Comparison of ENCODE assay signal across 11 cellular contexts in the genomic region with DNA sequence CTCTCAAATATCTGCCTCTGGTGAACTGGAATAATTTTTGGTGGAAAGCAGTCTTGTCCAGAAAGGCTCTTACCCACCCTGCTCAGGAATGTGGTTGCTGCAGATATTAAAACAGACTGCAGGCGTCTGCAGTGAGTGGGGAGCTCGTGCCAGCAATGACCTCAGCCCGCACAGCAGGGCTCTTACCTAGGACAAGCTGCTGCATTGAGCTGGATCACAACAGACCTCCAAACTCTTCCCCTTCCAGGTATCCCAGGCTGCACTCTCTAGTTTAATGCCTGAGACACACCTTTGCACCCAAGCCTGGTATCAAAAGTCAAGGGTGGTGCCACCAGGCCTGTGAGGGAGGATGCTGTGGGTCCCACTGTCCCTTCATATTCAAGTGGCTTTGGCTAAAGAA.
DNase-seq lines count a peak whose midpoint lies in the region; ATAC-seq, FAIRE-seq and TF ChIP-seq lines count a peak whose summit lies in the region.
"Had no signal": no experiment of that assay in that cellular context is flagged by ENCODE, and none has a peak within 500 bp of the region (broad histone marks: within the 10 kb centered on the region; RNA-seq: fewer than 3 reads in every experiment).

No MANE protein-coding gene starts in this region.

- H3K27me3 ChIP-seq in HepG2 (ENCODE audit: control insufficient read depth in 1 of 2, insufficient read depth in 2 of 2, low read length in 2 of 2): no peaks in the 10 kb centered on the region
- no peaks in the 10 kb centered on the region for H3K27me3 ChIP-seq in aorta (ENCODE audit: control insufficient read depth in 1 of 2, insufficient read depth in 2 of 2, low read length in 1 of 2)

- H3K79me2 ChIP-seq in HepG2 (ENCODE audit: insufficient read depth, low read length): no peaks in the 10 kb centered on the region

- H3K27ac Mint-ChIP-seq in natural killer cell treated with Interleukin-12 subunit alpha and Interleukin-12 subunit beta and Interleukin-15 and Interleukin-18, amount 100 ng/mL, for 72 hours: no peak overlapping the region
- H3K27ac Mint-ChIP-seq in natural killer cell: no peak overlapping the region
- H3K27ac Mint-ChIP-seq: activated T-cell treated with anti-CD3 and anti-CD28 coated beads, Interleukin-2, amount 50 U/mL, for 72 hours had no signal

- H3K4me1 Mint-ChIP-seq in natural killer cell treated with Interleukin-12 subunit alpha and Interleukin-12 subunit beta and Interleukin-15 and Interleukin-18, amount 100 ng/mL, for 72 hours (ENCODE audit: low read depth in 2 of 2): no peaks in the 10 kb centered on the region
- no peaks in the 10 kb centered on the region for H3K4me1 Mint-ChIP-seq in natural killer cell

- H3K9ac ChIP-seq in HepG2 (ENCODE audit: insufficient read depth, low read depth, low read length): no peak overlapping the region

- no peak overlapping the region for H2AFZ ChIP-seq in HepG2 (ENCODE audit: low read length)

- CTCF ChIA-PET in HepG2 (lab: Yijun Ruan, JAX; ENCODE audit: low intra/inter-chr PET ratio, low total read pairs): no interaction called here

- POLR2A ChIA-PET in HepG2 (lab: Yijun Ruan, JAX): interaction anchor here (0.8 to 2.4 kb wide), 4 partner anchors 15 to 34 kb away, joined by 3 to 10 read pairs (median 6); no protein-coding TSS in a partner anchor

- no peak overlapping the region for H3K4me2 ChIP-seq in HepG2 (ENCODE audit: low read depth, low read length)

- no peak overlapping the region for H3K4me3 ChIP-seq in HepG2 (replicated peaks in 1 of 3; ENCODE audit: insufficient read depth in 1 of 3, low read depth in 2 of 3, low read length in 3 of 3)
- H3K4me3 ChIP-seq in aorta (ENCODE audit: low read length in 2 of 2): no peak overlapping the region
- H3K4me3 ChIP-seq: GM12878 had no signal

- no peaks in the 10 kb centered on the region for H3K9me3 Mint-ChIP-seq in natural killer cell treated with Interleukin-12 subunit alpha and Interleukin-12 subunit beta and Interleukin-15 and Interleukin-18, amount 100 ng/mL, for 72 hours
- no peaks in the 10 kb centered on the region for H3K9me3 Mint-ChIP-seq in natural killer cell
- H3K9me3 Mint-ChIP-seq: activated T-cell treated with anti-CD3 and anti-CD28 coated beads, Interleukin-2, amount 50 U/mL, for 72 hours had no signal

- no peak overlapping the region for H3K4me3 Mint-ChIP-seq in natural killer cell treated with Interleukin-12 subunit alpha and Interleukin-12 subunit beta and Interleukin-15 and Interleukin-18, amount 100 ng/mL, for 72 hours
- no peak overlapping the region for H3K4me3 Mint-ChIP-seq in natural killer cell
- H3K4me3 Mint-ChIP-seq: activated T-cell treated with anti-CD3 and anti-CD28 coated beads, Interleukin-2, amount 50 U/mL, for 72 hours had no signal

- in situ Hi-C loops in T47D (cut with HindIII; ENCODE audit: low pct_unique_long_range_greater_than_20kb, low sequenced_read_pairs) (no loop called here), HepG2 (cut with HindIII; ENCODE audit: extremely low pct_ligation_motif_present, low pct_unique_long_range_greater_than_20kb) (no loop called here)

- ATAC-seq in natural killer cell treated with Interleukin-12 subunit alpha and Interleukin-12 subunit beta and Interleukin-15 and Interleukin-18, amount 100 ng/mL, for 72 hours: no peak
- ATAC-seq in natural killer cell (no peak), HepG2 (peak; percentile 29; the same call in 2 of the 3 replicates), aorta (ENCODE audit: low FRiP score) (no peak), HG03432 (IDR thresholded peaks at IDR 0.05; ENCODE audit: unreplicated experiment) (no peak), GM19324 (IDR thresholded peaks at IDR 0.05; ENCODE audit: low FRiP score, unreplicated experiment) (no peak), GM19035 (IDR thresholded peaks at IDR 0.05; ENCODE audit: unreplicated experiment) (no peak)
- ATAC-seq: activated T-cell treated with anti-CD3 and anti-CD28 coated beads, Interleukin-2, amount 50 U/mL, for 72 hours; GM12878 had no signal

- H3K36me3 Mint-ChIP-seq in natural killer cell treated with Interleukin-12 subunit alpha and Interleukin-12 subunit beta and Interleukin-15 and Interleukin-18, amount 100 ng/mL, for 72 hours: no peaks in the 10 kb centered on the region
- H3K36me3 Mint-ChIP-seq in natural killer cell: no peaks in the 10 kb centered on the region

- TF ChIP-seq CTCF in natural killer cell (IDR thresholded peaks at IDR 0.05): no peak
- no peak for TF ChIP-seq CTCF in HepG2 (CRISPR knock-in tag; IDR thresholded peaks at IDR 0.05)

- intact Hi-C loops in natural killer cell (cut with micrococcal nuclease): no loop called here
- intact Hi-C loops in HepG2 (cut with micrococcal nuclease; ENCODE audit: unreplicated experiment): no loop called here
- intact Hi-C loops in aorta (cut with DNase I): no loop called here

- H4K20me1 ChIP-seq in HepG2 (ENCODE audit: insufficient read depth, low read length): no peaks in the 10 kb centered on the region

- no peaks in the 10 kb centered on the region for H3K9me3 ChIP-seq in HepG2 (ENCODE audit: low read length)
- H3K9me3 ChIP-seq in aorta (ENCODE audit: control insufficient read depth, low read length): no peaks in the 10 kb centered on the region

- no peak overlapping the region for H3K27ac ChIP-seq in HepG2 (ENCODE audit: extremely low read length, insufficient read depth, low read length)
- no peak overlapping the region for H3K27ac ChIP-seq in aorta (ENCODE audit: low read depth in 1 of 2, low read length in 2 of 2)

- H3K27me3 Mint-ChIP-seq in natural killer cell treated with Interleukin-12 subunit alpha and Interleukin-12 subunit beta and Interleukin-15 and Interleukin-18, amount 100 ng/mL, for 72 hours: peaks cover 0 to 21% of the 10 kb centered on the region in 2 donors
- peaks cover 3 to 22% of the 10 kb centered on the region in 2 donors for H3K27me3 Mint-ChIP-seq in natural killer cell (ENCODE audit: low read depth in 2 of 2)

- no peak for TF ChIP-seq POLR2A in HepG2 (IDR thresholded peaks at IDR 0.05; ENCODE audit: insufficient read depth in 1 of 2, low read depth in 2 of 2, low read length in 2 of 2)

- peaks cover 68% of the 10 kb centered on the region for H3K4me1 ChIP-seq in HepG2 (ENCODE audit: insufficient read depth, low read length)
- no peaks in the 10 kb centered on the region for H3K4me1 ChIP-seq in aorta (ENCODE audit: control insufficient read depth in 1 of 2, insufficient read depth in 2 of 2, low read length in 2 of 2)

- no peak for TF ChIP-seq EP300 in HepG2 (IDR thresholded peaks at IDR 0.05; ENCODE audit: low read depth in 2 of 2, low read length in 2 of 2)
- TF ChIP-seq EP300 in HepG2 (CRISPR knock-in tag; IDR thresholded peaks at IDR 0.05; ENCODE audit: borderline replicate concordance): no peak

- BruUV-seq in HepG2 (replicated peaks; lab: Mats Ljungman, UMichigan): no TSS peak

- 30% methylated on average over 3 of the region's 3 CpGs for WGBS in HepG2 (ENCODE audit: low lambda C conversion rate)
- WGBS in aorta, 2 donors: 14% methylated on average over 3 of the region's 3 CpGs

- no peaks in the 10 kb centered on the region for H3K36me3 ChIP-seq in HepG2 (replicated peaks in 1 of 2; ENCODE audit: control insufficient read depth in 1 of 2, insufficient read depth in 2 of 2, low read length in 2 of 2)
- no peaks in the 10 kb centered on the region for H3K36me3 ChIP-seq in aorta (ENCODE audit: control insufficient read depth in 1 of 2, insufficient read depth in 2 of 2, low read length in 1 of 2)

- peak; percentile 13 for DNase-seq in natural killer cell treated with Interleukin-12 subunit alpha and Interleukin-12 subunit beta and Interleukin-15 and Interleukin-18, amount 100 ng/mL, for 72 hours (ENCODE audit: low spot score)
- DNase-seq in natural killer cell (no peak), T47D (ENCODE audit: low read depth in 1 of 2, low spot score in 1 of 2) (peak; percentile 68 to 80), HepG2 (ENCODE audit: low spot score) (no peak), aorta (peak; percentile 73 to 84)
- DNase-seq: activated T-cell treated with anti-CD3 and anti-CD28 coated beads, Interleukin-2, amount 50 U/mL, for 72 hours; stimulated activated CD4-positive, alpha-beta T cell treated with anti-CD3 and anti-CD28 coated beads, Interleukin-2, amount 100 ng/mL, for 48 hours had no signal

- no peak for TF ChIP-seq RAD21 in HepG2 (CRISPR knock-in tag; IDR thresholded peaks at IDR 0.05)

- no peak for FAIRE-seq in HepG2 (lab: Jason Lieb, UNC)
- FAIRE-seq: GM12878 had no signal

TF ChIP-seq in HepG2, 621 proteins besides CTCF, POLR2A, EP300 and RAD21:
- TF ChIP-seq, protein P1, sequence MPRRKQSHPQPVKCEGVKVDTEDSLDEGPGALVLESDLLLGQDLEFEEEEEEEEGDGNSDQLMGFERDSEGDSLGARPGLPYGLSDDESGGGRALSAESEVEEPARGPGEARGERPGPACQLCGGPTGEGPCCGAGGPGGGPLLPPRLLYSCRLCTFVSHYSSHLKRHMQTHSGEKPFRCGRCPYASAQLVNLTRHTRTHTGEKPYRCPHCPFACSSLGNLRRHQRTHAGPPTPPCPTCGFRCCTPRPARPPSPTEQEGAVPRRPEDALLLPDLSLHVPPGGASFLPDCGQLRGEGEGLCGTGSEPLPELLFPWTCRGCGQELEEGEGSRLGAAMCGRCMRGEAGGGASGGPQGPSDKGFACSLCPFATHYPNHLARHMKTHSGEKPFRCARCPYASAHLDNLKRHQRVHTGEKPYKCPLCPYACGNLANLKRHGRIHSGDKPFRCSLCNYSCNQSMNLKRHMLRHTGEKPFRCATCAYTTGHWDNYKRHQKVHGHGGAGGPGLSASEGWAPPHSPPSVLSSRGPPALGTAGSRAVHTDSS (CRISPR knock-in tag; conservative IDR thresholded peaks at IDR 0.05): no peak
- 0 out of 2 replicates have a peak, but pooled peaks have one; percentile 4 for TF ChIP-seq SMC3 (IDR thresholded peaks at IDR 0.05; ENCODE audit: low read length)
TF ChIP-seq in HepG2: peak in this region for 1.

Comparison
In these comparisons a context has a peak if more than half of its experiments do, and no peak if none do; other contexts are left out.
1. DNase-seq: peak in natural killer cell treated with Interleukin-12 subunit alpha and Interleukin-12 subunit beta and Interleukin-15 and Interleukin-18, amount 100 ng/mL, for 72 hours (single experiment), T47D (2 of 2) and aorta (2 of 2); none in natural killer cell (single experiment) and HepG2 (single experiment).